ENCODE assay signal across 9 cellular contexts in genomic region chr14:99930420-99931274, GRCh38.
DNase-seq lines count a peak whose midpoint lies in the region; ATAC-seq and TF ChIP-seq lines count a peak whose summit lies in the region.
"Had no signal": no experiment of that assay in that cellular context is flagged by ENCODE, and none has a peak within 500 bp of the region (broad histone marks: within the 10 kb centered on the region; RNA-seq: fewer than 3 reads in every experiment).

No MANE protein-coding gene starts in this region.

- H3K4me2 ChIP-seq in fibroblast of lung (ENCODE audit: extremely low read depth, insufficient read depth, low read length) (no peak overlapping the region), MM.1S (ENCODE audit: low read depth, low read length) (no peak overlapping the region)

- H3K27me3 ChIP-seq in fibroblast of lung (ENCODE audit: control insufficient read depth, insufficient read depth, low read length) (no peaks in the 10 kb centered on the region), MM.1S (replicated peaks; ENCODE audit: insufficient read depth, low read length) (no peaks in the 10 kb centered on the region)

- TF ChIP-seq CTCF in fibroblast of lung (conservative IDR thresholded peaks at IDR 0.05 in 1 of 2, IDR thresholded peaks at IDR 0.05 in 1 of 2; ENCODE audit: low read depth in 1 of 2, low read length in 2 of 2) (no peak), MM.1S (IDR thresholded peaks at IDR 0.05; ENCODE audit: low read length) (no peak)

- H3K36me3 ChIP-seq in fibroblast of lung (ENCODE audit: control insufficient read depth, insufficient read depth, low read length) (no peaks in the 10 kb centered on the region), MM.1S (replicated peaks; ENCODE audit: insufficient read depth, low read length) (no peaks in the 10 kb centered on the region)

- H2AFZ ChIP-seq in fibroblast of lung (ENCODE audit: low read length) (no peak overlapping the region), MM.1S (ENCODE audit: low read length) (no peak overlapping the region)

- H3K79me2 ChIP-seq in fibroblast of lung (ENCODE audit: control insufficient read depth, insufficient read depth, low read length) (no peaks in the 10 kb centered on the region), MM.1S (ENCODE audit: low read length) (no peaks in the 10 kb centered on the region)

- H3K9ac ChIP-seq in fibroblast of lung (ENCODE audit: insufficient read depth, low read length), result no peak overlapping the region
- H3K9ac ChIP-seq in MM.1S (ENCODE audit: low read length), result no peak overlapping the region

- H3K9me2 ChIP-seq in MM.1S (replicated peaks; ENCODE audit: insufficient read depth, low read length), result no peaks in the 10 kb centered on the region

- H3K9me3 ChIP-seq in fibroblast of lung (ENCODE audit: control insufficient read depth, insufficient read depth, low read depth, low read length), result no peaks in the 10 kb centered on the region
- H3K9me3 ChIP-seq in MM.1S (replicated peaks; ENCODE audit: insufficient read depth, low read length), result no peaks in the 10 kb centered on the region

- no peaks in the 10 kb centered on the region for H4K20me1 ChIP-seq in fibroblast of lung (ENCODE audit: control insufficient read depth, extremely low read depth, insufficient read depth, low read length)
- H4K20me1 ChIP-seq in MM.1S (ENCODE audit: insufficient read depth, low read length), result no peaks in the 10 kb centered on the region

- in situ Hi-C loops in KBM-7 (cut with MboI; ENCODE audit: low pct_unique_long_range_greater_than_20kb, low sequenced_read_pairs), result no loop called here

- no peak overlapping the region for H3K4me3 ChIP-seq in fibroblast of lung (replicated peaks in 1 of 4; ENCODE audit: control extremely low read depth in 1 of 4, insufficient read depth in 1 of 4, low read depth in 3 of 4, low read length in 4 of 4)
- H3K4me3 ChIP-seq in MM.1S (ENCODE audit: low read length), result no peak overlapping the region

- no peaks in the 10 kb centered on the region for H3F3A ChIP-seq in MM.1S (ENCODE audit: insufficient read depth, low read length)

- H3K4me1 ChIP-seq in fibroblast of lung (ENCODE audit: control insufficient read depth, extremely low read depth, insufficient read depth, low read length) (no peaks in the 10 kb centered on the region), MM.1S (ENCODE audit: low read length) (no peaks in the 10 kb centered on the region)

- DNase-seq in DMS79 treated with DMSO at 0.1 percent for 48 hours (lab: John Stamatoyannopoulos, UW) (peak; percentile 35), DMS79 (lab: John Stamatoyannopoulos, UW) (no peak), fibroblast of lung (ENCODE audit: low read depth in 2 of 2) (peak; percentile 24 to 27), middle frontal gyrus (ENCODE audit: extremely low spot score, low spot score) (no peak), KBM-7 (no peak), MM.1S (no peak)

- H3K27ac ChIP-seq in fibroblast of lung (ENCODE audit: insufficient read depth, low read length) (no peak overlapping the region), MM.1S (ENCODE audit: low read length) (no peak overlapping the region)

- ATAC-seq in GM21423 (IDR thresholded peaks at IDR 0.05; ENCODE audit: unreplicated experiment) (peak; percentile 81), HG03439 (IDR thresholded peaks at IDR 0.05; ENCODE audit: unreplicated experiment) (peak; percentile 84)
- ATAC-seq: HCT116 had no signal

Comparison
In these comparisons a context has a peak if more than half of its experiments do, and no peak if none do; other contexts are left out.
1. DNase-seq: peak in DMS79 treated with DMSO at 0.1 percent for 48 hours (single experiment) and fibroblast of lung (2 of 2); none in DMS79 (single experiment), middle frontal gyrus (single experiment), KBM-7 (single experiment) and MM.1S (single experiment).